Comparison of ENCODE assay signal across 14 cellular contexts in genomic region chr1:227372662-227373061, GRCh38. TPM values are rescaled to one million over a fixed set of nuclear protein-coding genes. Genes with fewer than 3 reads are reported as not detected.
DNase-seq lines count a peak whose midpoint lies in the region; ATAC-seq and TF ChIP-seq lines count a peak whose summit lies in the region.
"Had no signal": no experiment of that assay in that cellular context is flagged by ENCODE, and none has a peak within 500 bp of the region (broad histone marks: within the 10 kb centered on the region; RNA-seq: fewer than 3 reads in every experiment).

No MANE protein-coding gene starts in this region.

- H3K36me3 ChIP-seq in mammary epithelial cell (ENCODE audit: insufficient read depth, low read length) (no peaks in the 10 kb centered on the region), prostate gland (no peaks in the 10 kb centered on the region)
- H3K36me3 ChIP-seq in naive thymus-derived CD4-positive, alpha-beta T cell (ENCODE audit: control insufficient read depth in 2 of 3, insufficient read depth in 3 of 3, low read length in 3 of 3): no peaks in the 10 kb centered on the region
- H3K36me3 ChIP-seq: upper lobe of left lung had no signal

- H3K36me3 Mint-ChIP-seq in naive thymus-derived CD4-positive, alpha-beta T cell: no peaks in the 10 kb centered on the region
- no peaks in the 10 kb centered on the region for H3K36me3 Mint-ChIP-seq in activated naive CD4-positive, alpha-beta T cell treated with anti-CD3 and anti-CD28 coated beads for 36 hours (ENCODE audit: low read depth)
- H3K36me3 Mint-ChIP-seq: activated naive CD4-positive, alpha-beta T cell treated with anti-CD3 and anti-CD28 coated beads, Interleukin-2, amount 50 U/mL, for 72 hours had no signal

- intact Hi-C loops in mammary epithelial cell (cut with micrococcal nuclease): no loop called here
- intact Hi-C loops in prostate gland (cut with DNase I): no loop called here
- intact Hi-C loops in naive thymus-derived CD4-positive, alpha-beta T cell (cut with micrococcal nuclease): no loop called here
- intact Hi-C loops in activated naive CD4-positive, alpha-beta T cell treated with anti-CD3 and anti-CD28 coated beads for 36 hours (cut with micrococcal nuclease): no loop called here

- DNase-seq in NCI-H1417 (lab: John Stamatoyannopoulos, UW) (peak in 2 of 3 experiments; percentile 33 to 82), NCI-H1417 treated with DMSO at 0.1 percent for 48 hours (lab: John Stamatoyannopoulos, UW) (no peak), NCI-H2029 treated with DMSO at 0.1 percent for 48 hours (lab: John Stamatoyannopoulos, UW) (peak; percentile 88), mammary epithelial cell (peak; percentile 19), prostate gland (ENCODE audit: low spot score) (peak; percentile 50), GOT3 (lab: John Stamatoyannopoulos, UW) (no peak)
- DNase-seq in naive thymus-derived CD4-positive, alpha-beta T cell: no peak
- DNase-seq in activated naive CD4-positive, alpha-beta T cell treated with anti-CD3 and anti-CD28 coated beads for 36 hours: no peak
- DNase-seq: H7, NCI-H226 had no signal

- no peak overlapping the region for H3K4me3 ChIP-seq in mammary epithelial cell (replicated peaks in 1 of 3; ENCODE audit: insufficient read depth in 1 of 3, low read depth in 2 of 3, low read length in 3 of 3)
- no peak overlapping the region for H3K4me3 ChIP-seq in prostate gland
- no peak overlapping the region for H3K4me3 ChIP-seq in naive thymus-derived CD4-positive, alpha-beta T cell (ENCODE audit: low read length)
- H3K4me3 ChIP-seq: dorsolateral prefrontal cortex, upper lobe of left lung had no signal

- H3K9me3 ChIP-seq in mammary epithelial cell (replicated peaks; ENCODE audit: insufficient read depth, low read length) (no peaks in the 10 kb centered on the region), prostate gland (no peaks in the 10 kb centered on the region)
- no peaks in the 10 kb centered on the region for H3K9me3 ChIP-seq in naive thymus-derived CD4-positive, alpha-beta T cell (ENCODE audit: control insufficient read depth in 2 of 3, low read length in 3 of 3)
- H3K9me3 ChIP-seq: upper lobe of left lung had no signal

- BruUV-seq in mammary epithelial cell (replicated peaks; lab: Mats Ljungman, UMichigan): no TSS peak

- ATAC-seq in naive thymus-derived CD4-positive, alpha-beta T cell: no peak
- ATAC-seq: activated naive CD4-positive, alpha-beta T cell treated with anti-CD3 and anti-CD28 coated beads, Interleukin-2, amount 50 U/mL, for 72 hours had no signal

- H3K4me1 ChIP-seq in mammary epithelial cell (ENCODE audit: insufficient read depth, low read length): no peaks in the 10 kb centered on the region
- no peaks in the 10 kb centered on the region for H3K4me1 ChIP-seq in prostate gland (replicated peaks)
- no peaks in the 10 kb centered on the region for H3K4me1 ChIP-seq in naive thymus-derived CD4-positive, alpha-beta T cell (ENCODE audit: control insufficient read depth in 2 of 2, insufficient read depth in 2 of 2, low read length in 2 of 2)
- H3K4me1 ChIP-seq: upper lobe of left lung had no signal

- in situ Hi-C loops in mammary epithelial cell (cut with MboI; ENCODE audit: low sequenced_read_pairs in 2 of 2): no loop called here

- TF ChIP-seq CTCF in mammary epithelial cell (conservative IDR thresholded peaks at IDR 0.05 in 1 of 2, IDR thresholded peaks at IDR 0.05 in 1 of 2; ENCODE audit: extremely low read depth in 1 of 2, insufficient read depth in 1 of 2, low read depth in 1 of 2, low read length in 2 of 2): no peak
- TF ChIP-seq CTCF in prostate gland (IDR thresholded peaks at IDR 0.05): no peak

- peaks cover 0 to 3% (median 0%) of the 10 kb centered on the region in 11 donors for H3K9me3 Mint-ChIP-seq in naive thymus-derived CD4-positive, alpha-beta T cell
- no peaks in the 10 kb centered on the region for H3K9me3 Mint-ChIP-seq in activated naive CD4-positive, alpha-beta T cell treated with anti-CD3 and anti-CD28 coated beads for 36 hours
- H3K9me3 Mint-ChIP-seq: activated naive CD4-positive, alpha-beta T cell treated with anti-CD3 and anti-CD28 coated beads, Interleukin-2, amount 50 U/mL, for 72 hours had no signal

- H3K27me3 ChIP-seq in mammary epithelial cell (ENCODE audit: insufficient read depth, low read length): no peaks in the 10 kb centered on the region
- H3K27me3 ChIP-seq in prostate gland (replicated peaks; ENCODE audit: insufficient read depth): no peaks in the 10 kb centered on the region
- no peaks in the 10 kb centered on the region for H3K27me3 ChIP-seq in naive thymus-derived CD4-positive, alpha-beta T cell (ENCODE audit: control insufficient read depth in 2 of 2, insufficient read depth in 2 of 2, low read length in 2 of 2)
- H3K27me3 ChIP-seq: dorsolateral prefrontal cortex, upper lobe of left lung had no signal

- peaks cover 0 to 24% (median 8%) of the 10 kb centered on the region in 5 donors for H3K27me3 Mint-ChIP-seq in naive thymus-derived CD4-positive, alpha-beta T cell
- H3K27me3 Mint-ChIP-seq in activated naive CD4-positive, alpha-beta T cell treated with anti-CD3 and anti-CD28 coated beads for 36 hours (ENCODE audit: low read depth): peaks cover 5% of the 10 kb centered on the region

- no peak for TF ChIP-seq POLR2A in prostate gland (IDR thresholded peaks at IDR 0.05)

- H3K27ac ChIP-seq in mammary epithelial cell (ENCODE audit: insufficient read depth, low read depth, low read length): no peak overlapping the region
- H3K27ac ChIP-seq in prostate gland: no peak overlapping the region
- no peak overlapping the region for H3K27ac ChIP-seq in naive thymus-derived CD4-positive, alpha-beta T cell (ENCODE audit: low read depth, low read length)
- H3K27ac ChIP-seq: 22Rv1, dorsolateral prefrontal cortex, upper lobe of left lung had no signal

- H2AFZ ChIP-seq in mammary epithelial cell (ENCODE audit: low read depth, low read length): no peak overlapping the region

- H3K4me1 Mint-ChIP-seq in naive thymus-derived CD4-positive, alpha-beta T cell: no peaks in the 10 kb centered on the region
- no peaks in the 10 kb centered on the region for H3K4me1 Mint-ChIP-seq in activated naive CD4-positive, alpha-beta T cell treated with anti-CD3 and anti-CD28 coated beads for 36 hours (ENCODE audit: low read depth)

- no peaks in the 10 kb centered on the region for H4K20me1 ChIP-seq in mammary epithelial cell (ENCODE audit: insufficient read depth, low read length)

- no peak overlapping the region for H3K4me3 Mint-ChIP-seq in naive thymus-derived CD4-positive, alpha-beta T cell
- H3K4me3 Mint-ChIP-seq in activated naive CD4-positive, alpha-beta T cell treated with anti-CD3 and anti-CD28 coated beads for 36 hours: no peak overlapping the region

- dilution Hi-C loops in mammary epithelial cell (cut with HindIII; ENCODE audit: low sequenced_read_pairs): loop anchor here (5.0 kb wide), 1 partner anchor 85 kb away; no protein-coding TSS in a partner anchor

- H3K27ac Mint-ChIP-seq in naive thymus-derived CD4-positive, alpha-beta T cell: no peak overlapping the region
- no peak overlapping the region for H3K27ac Mint-ChIP-seq in activated naive CD4-positive, alpha-beta T cell treated with anti-CD3 and anti-CD28 coated beads for 36 hours
- H3K27ac Mint-ChIP-seq: activated naive CD4-positive, alpha-beta T cell treated with anti-CD3 and anti-CD28 coated beads, Interleukin-2, amount 50 U/mL, for 72 hours had no signal

- no peak overlapping the region for H3K4me2 ChIP-seq in mammary epithelial cell (ENCODE audit: insufficient read depth, low read depth, low read length)

- CTCF ChIA-PET in mammary epithelial cell (lab: Charles Lee; ENCODE audit: low non-redundant PET): no interaction called here
- CTCF ChIA-PET in naive thymus-derived CD4-positive, alpha-beta T cell (lab: Charles Lee): no interaction called here
- CTCF ChIA-PET in activated naive CD4-positive, alpha-beta T cell treated with anti-CD3 and anti-CD28 coated beads for 36 hours (lab: Charles Lee): no interaction called here

- no peak overlapping the region for H3K9ac ChIP-seq in mammary epithelial cell (ENCODE audit: insufficient read depth, low read length)

- POLR2A ChIA-PET in naive thymus-derived CD4-positive, alpha-beta T cell (lab: Charles Lee): no interaction called here

- no peaks in the 10 kb centered on the region for H3K79me2 ChIP-seq in mammary epithelial cell (ENCODE audit: insufficient read depth, low read length)

RNA-seq across cellular contexts. Expression of gene CDC42BPA, which starts 54.4 kb away (rescaled TPM):
- total RNA-seq in mammary epithelial cell (10 to 100 TPM; 50.8 to 56.1 TPM), prostate gland (10 to 100 TPM; 31.3 to 76.9 TPM)
- 9.6 TPM for polyA plus RNA-seq in mammary epithelial cell
- polyA minus RNA-seq in mammary epithelial cell: 35.7 TPM
- total RNA-seq in naive thymus-derived CD4-positive, alpha-beta T cell: 1 to 10 TPM in 4 of 5 experiments, under 1 TPM in 1; 0.78 to 2.0 (median 1.4) TPM
- polyA plus RNA-seq in naive thymus-derived CD4-positive, alpha-beta T cell: under 1 TPM in 1 of 2 donors, not detected in 1; 0.05 TPM
- total RNA-seq in activated naive CD4-positive, alpha-beta T cell treated with anti-CD3 and anti-CD28 coated beads for 36 hours: 1 to 10 TPM; 5.0 to 5.8 TPM

Comparison
In these comparisons a context has a peak if more than half of its experiments do, and no peak if none do; other contexts are left out.
1. DNase-seq: peak in NCI-H1417 (2 of 3), NCI-H2029 treated with DMSO at 0.1 percent for 48 hours (single experiment), mammary epithelial cell (single experiment) and prostate gland (single experiment); none in NCI-H1417 treated with DMSO at 0.1 percent for 48 hours (single experiment), naive thymus-derived CD4-positive, alpha-beta T cell (0 of 9), GOT3 (single experiment) and activated naive CD4-positive, alpha-beta T cell treated with anti-CD3 and anti-CD28 coated beads for 36 hours (single experiment).
2. RNA of gene CDC42BPA, which starts 54.4 kb away (total RNA-seq): 31.3 to 76.9 TPM in prostate gland and 50.8 to 56.1 TPM in mammary epithelial cell; 5.0 to 5.8 TPM in activated naive CD4-positive, alpha-beta T cell treated with anti-CD3 and anti-CD28 coated beads for 36 hours and 0.78 to 2.0 TPM in naive thymus-derived CD4-positive, alpha-beta T cell; every median in the first group is over 4 times any median in the second.